In genomic region chr2:237474511-237474911, GRCh38 we compare ENCODE assay signal across 1 cellular context.
TF ChIP-seq lines count a peak whose summit lies in the region.

No MANE protein-coding gene starts in this region.

TF ChIP-seq in K562, 482 proteins besides CTCF, POLR2A, EP300 and RAD21 (continued from another document):
- TF ChIP-seq CHD7 (IDR thresholded peaks at IDR 0.05; ENCODE audit: low read depth, low read length) (no peak), ATF7 (IDR thresholded peaks at IDR 0.05) (no peak), SOX6 (IDR thresholded peaks at IDR 0.05) (no peak), CEBPB (tag; IDR thresholded peaks at IDR 0.05) (no peak), ZBED1 (IDR thresholded peaks at IDR 0.05) (no peak), XRCC5 (IDR thresholded peaks at IDR 0.05; ENCODE audit: low read depth, low read length) (no peak), NR2C1 (IDR thresholded peaks at IDR 0.05) (no peak), NR2C1 (tag; IDR thresholded peaks at IDR 0.05) (no peak)
